In the genomic region with DNA sequence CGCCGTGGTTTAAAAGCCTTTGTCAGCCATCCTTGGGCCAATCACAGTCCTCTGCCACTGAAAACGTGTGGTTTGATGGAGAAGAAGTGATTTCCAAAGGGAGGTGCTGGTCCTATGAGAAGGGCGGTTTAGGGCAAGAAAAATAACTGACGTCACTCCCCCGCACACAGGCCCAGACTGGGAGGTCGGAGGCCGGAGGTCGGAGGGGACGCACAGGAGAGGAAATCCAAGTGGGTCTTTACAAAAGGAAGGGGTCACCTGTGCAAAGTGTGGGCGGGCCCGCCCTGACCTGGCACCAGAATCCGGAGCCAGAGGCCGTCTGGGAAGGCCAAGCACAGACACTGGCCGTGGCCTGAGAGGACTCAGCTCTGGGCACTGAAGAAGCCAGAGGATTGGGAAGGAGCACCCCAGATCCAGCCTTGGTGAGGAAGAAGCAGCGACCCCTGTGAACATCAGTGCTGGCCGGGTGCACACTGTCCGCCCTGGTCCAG, we compare ENCODE assay signal across 19 cellular contexts. TPM values are rescaled to one million over a fixed set of nuclear protein-coding genes. Genes with fewer than 3 reads are reported as not detected.
DNase-seq lines count a peak whose midpoint lies in the region; ATAC-seq and TF ChIP-seq lines count a peak whose summit lies in the region.
"Had no signal": no experiment of that assay in that cellular context is flagged by ENCODE, and none has a peak within 500 bp of the region (broad histone marks: within the 10 kb centered on the region; RNA-seq: fewer than 3 reads in every experiment).

No MANE protein-coding gene starts in this region.

- intact Hi-C loops in cardiac septum (cut with DNase I) = no loop called here
- intact Hi-C loops in heart right ventricle (cut with DNase I) = loop anchor here in 1 of 10 donors (10.0 kb wide), 1 partner anchor 55 kb away; no protein-coding TSS in a partner anchor
- intact Hi-C loops in right lobe of liver (cut with DNase I) = no loop called here
- intact Hi-C loops in sigmoid colon (cut with DNase I) = no loop called here
- intact Hi-C loops in MCF 10A (cut with micrococcal nuclease) = no loop called here

- no TSS peak for BruUV-seq in MCF 10A (replicated peaks; lab: Mats Ljungman, UMichigan)

- DNase-seq in cardiac septum (ENCODE audit: low spot score) (peak; percentile 63), heart right ventricle (no peak), right lobe of liver (peak in 2 of 3 donors; percentile 27 to 39), sigmoid colon (peak; percentile 36), NCI-H510A (lab: John Stamatoyannopoulos, UW) (no peak), MCF 10A (ENCODE audit: unreplicated experiment) (no peak), NCI-H748 treated with DMSO at 0.1 percent for 48 hours (lab: John Stamatoyannopoulos, UW) (no peak)
- DNase-seq: BE2C; CD4-positive, CD25-positive, alpha-beta regulatory T cell; DMS79; MM.1S; NCI-H1048; NCI-H1417 treated with DMSO at 0.1 percent for 48 hours; NCI-H187; NCI-H774; NK-92 treated with Interleukin-12 subunit alpha and Interleukin-12 subunit beta, amount 100 ng/mL, for 24 hours; SJCRH30 had no signal

- H3K4me3 ChIP-seq in heart right ventricle (no peak overlapping the region), right lobe of liver (no peak overlapping the region), sigmoid colon (no peak overlapping the region)
- H3K4me3 ChIP-seq: SJCRH30 had no signal

- H3K4me3 Mint-ChIP-seq in MCF 10A (ENCODE audit: unreplicated experiment) = no peak overlapping the region
- H3K4me3 Mint-ChIP-seq: CD4-positive, CD25-positive, alpha-beta regulatory T cell had no signal

- WGBS in heart right ventricle, 2 donors = 79 to 83% methylated on average over 18 of the region's 18 CpGs
- 47% methylated on average over 4 of the region's 18 CpGs for WGBS in right lobe of liver (ENCODE audit: insufficient coverage, low coverage, low lambda C conversion rate, missing lambda C conversion rate)
- WGBS in sigmoid colon, 2 donors = 82 to 86% methylated on average over 18 of the region's 18 CpGs

- no peaks in the 10 kb centered on the region for H3K9me3 ChIP-seq in heart right ventricle
- no peaks in the 10 kb centered on the region for H3K9me3 ChIP-seq in right lobe of liver
- no peaks in the 10 kb centered on the region for H3K9me3 ChIP-seq in sigmoid colon
- H3K9me3 ChIP-seq: BE2C, SJCRH30 had no signal

- no peak overlapping the region for H3K27ac Mint-ChIP-seq in MCF 10A (ENCODE audit: low read depth, unreplicated experiment)
- H3K27ac Mint-ChIP-seq: CD4-positive, CD25-positive, alpha-beta regulatory T cell had no signal

- H3K36me3 ChIP-seq in heart right ventricle (no peaks in the 10 kb centered on the region), right lobe of liver (no peaks in the 10 kb centered on the region), sigmoid colon (no peaks in the 10 kb centered on the region)
- H3K36me3 ChIP-seq: BE2C, SJCRH30 had no signal

- CTCF ChIA-PET in MCF 10A (lab: Yijun Ruan, JAX) = no interaction called here

- POLR2A ChIA-PET in MCF 10A (lab: Yijun Ruan, JAX) = no interaction called here

- no peaks in the 10 kb centered on the region for H3K4me1 Mint-ChIP-seq in MCF 10A (ENCODE audit: insufficient read depth, unreplicated experiment)
- H3K4me1 Mint-ChIP-seq: CD4-positive, CD25-positive, alpha-beta regulatory T cell had no signal

- H3K27me3 ChIP-seq in heart right ventricle (peaks cover 0 to 55% (median 34%) of the 10 kb centered on the region in 7 donors), right lobe of liver (no peaks in the 10 kb centered on the region), sigmoid colon (peaks cover 0 to 46% (median 16%) of the 10 kb centered on the region in 3 donors)
- H3K27me3 ChIP-seq: SJCRH30 had no signal

- H3K36me3 Mint-ChIP-seq in MCF 10A (ENCODE audit: insufficient read depth, unreplicated experiment) = no peaks in the 10 kb centered on the region
- H3K36me3 Mint-ChIP-seq: CD4-positive, CD25-positive, alpha-beta regulatory T cell had no signal

- TF ChIP-seq POLR2A in right lobe of liver (IDR thresholded peaks at IDR 0.05) (no peak), sigmoid colon (IDR thresholded peaks at IDR 0.05) (no peak)

- ATAC-seq in heart right ventricle (no peak), right lobe of liver (no peak)
- ATAC-seq: Panc1 had no signal

- no peaks in the 10 kb centered on the region for H3K9me3 Mint-ChIP-seq in MCF 10A (ENCODE audit: unreplicated experiment)

- no peak for TF ChIP-seq CTCF in heart right ventricle (IDR thresholded peaks at IDR 0.05)
- no peak for TF ChIP-seq CTCF in right lobe of liver (IDR thresholded peaks at IDR 0.05)
- no peak for TF ChIP-seq CTCF in sigmoid colon (IDR thresholded peaks at IDR 0.05)
- TF ChIP-seq CTCF in MCF 10A (IDR thresholded peaks at IDR 0.05; ENCODE audit: unreplicated experiment) = no peak

- H3K4me1 ChIP-seq in heart right ventricle (no peaks in the 10 kb centered on the region), right lobe of liver (no peaks in the 10 kb centered on the region), sigmoid colon (no peaks in the 10 kb centered on the region)
- H3K4me1 ChIP-seq: BE2C had no signal

- TF ChIP-seq EP300 in sigmoid colon (IDR thresholded peaks at IDR 0.05) = no peak

- H3K27ac ChIP-seq in heart right ventricle = no peak overlapping the region
- H3K27ac ChIP-seq in right lobe of liver = no peak overlapping the region
- H3K27ac ChIP-seq in sigmoid colon = no peak overlapping the region
- H3K27ac ChIP-seq: SJCRH30 had no signal

- peaks cover 21% of the 10 kb centered on the region for H3K27me3 Mint-ChIP-seq in MCF 10A (ENCODE audit: insufficient read depth, unreplicated experiment)

RNA-seq across cellular contexts. Expression of a gene that starts 18.0 kb away (rescaled TPM):
- 0.32 TPM for total RNA-seq in cardiac septum
- total RNA-seq in heart right ventricle = under 1 TPM in 4 of 10 donors, not detected in 6; 0.16 to 0.79 (median 0.20) TPM
- under 1 TPM in 1 of 2 donors, not detected in 1; 0.25 TPM for polyA plus RNA-seq in heart right ventricle
- not detected for total RNA-seq in right lobe of liver
- under 1 TPM in 1 of 4 donors, not detected in 3; 0.41 TPM for total RNA-seq in sigmoid colon
- polyA plus RNA-seq in sigmoid colon = under 1 TPM in 1 of 3 donors, not detected in 2; 0.15 TPM
- total RNA-seq in MCF 10A (2022) = not detected in 2 replicates
- total RNA-seq: A673; CD4-positive, CD25-positive, alpha-beta regulatory T cell; SJCRH30 had no signal
- polyA plus RNA-seq: CD4-positive, CD25-positive, alpha-beta regulatory T cell had no signal

Comparison
In these comparisons a context has a peak if more than half of its experiments do, and no peak if none do; other contexts are left out.
1. DNase-seq: peak in cardiac septum (single experiment), right lobe of liver (2 of 3) and sigmoid colon (single experiment); none in heart right ventricle (0 of 2), NCI-H510A (single experiment), MCF 10A (single experiment) and NCI-H748 treated with DMSO at 0.1 percent for 48 hours (single experiment).